Comparison of ENCODE assay signal across 8 cellular contexts in genomic region chr4:24912252-24913098, GRCh38. TPM values are rescaled to one million over a fixed set of nuclear protein-coding genes. Genes with fewer than 3 reads are reported as not detected.
DNase-seq lines count a peak whose midpoint lies in the region; ATAC-seq and TF ChIP-seq lines count a peak whose summit lies in the region.

Gene CCDC149, minus strand, starts transcription at chr4:24913042. Its CDS starts 178 bp downstream, at chr4:24912864.

- DNase-seq in DMS53 treated with DMSO at 0.1 percent for 48 hours (lab: John Stamatoyannopoulos, UW; ENCODE audit: unreplicated experiment) (peak; percentile 90), LNCaP clone FGC (ENCODE audit: low read depth) (peak; percentile 82), SK-MEL-5 (ENCODE audit: low read depth, low spot score) (peak; percentile 11), epidermal melanocyte (ENCODE audit: insufficient read length, low spot score) (peak; percentile 63), medulla oblongata (ENCODE audit: extremely low spot score) (peak; percentile 37), superior temporal gyrus (ENCODE audit: extremely low spot score) (peak; percentile 42)

- TF ChIP-seq CTCF in LNCaP clone FGC (IDR thresholded peaks at IDR 0.05; ENCODE audit: control insufficient read depth, extremely low read depth, insufficient read depth) = peak; percentile 18; the same call in 1 of the 2 replicates

- in situ Hi-C loops in SK-MEL-5 (cut with HindIII; ENCODE audit: low pct_unique_long_range_greater_than_20kb, low sequenced_read_pairs) = no loop called here

- ATAC-seq in GM19397 (IDR thresholded peaks at IDR 0.05; ENCODE audit: unreplicated experiment) = no peak
- ATAC-seq in HG03457 (IDR thresholded peaks at IDR 0.05; ENCODE audit: unreplicated experiment) = no peak

- peak within 1 kb of the TSS; percentile 55 for H3K4me3 ChIP-seq in LNCaP clone FGC (ENCODE audit: low read depth, low read length)

RNA-seq across cellular contexts. Expression of gene CCDC149, which starts in this region (rescaled TPM):
- 0.40 and 0.45 TPM in 2 replicates for total RNA-seq in SK-MEL-5 (2014; rRNA removed; shearing (Covaris generic))
- 0.29 and 0.30 TPM in 2 replicates for polyA plus RNA-seq in SK-MEL-5 (2015; cell fraction: cytosol; rRNA removed)
- 0.08 and 0.94 TPM in 2 replicates for polyA plus RNA-seq in SK-MEL-5 (2015; cell fraction: nucleus; rRNA removed)

Comparison
In these comparisons a context has a peak if more than half of its experiments do, and no peak if none do; other contexts are left out.
1. Peak in DNase-seq in SK-MEL-5; RNA of the gene not detected or under 1 TPM.
2. DNase-seq: peak in every context shown above with its lines; median percentile 90 in DMS53 treated with DMSO at 0.1 percent for 48 hours; 82 in LNCaP clone FGC; 63 in epidermal melanocyte; 42 in superior temporal gyrus; 37 in medulla oblongata; 11 in SK-MEL-5.